14 cellular contexts compared by ENCODE assay signal in genomic region chr1:207833381-207833780, GRCh38.
DNase-seq lines count a peak whose midpoint lies in the region; ATAC-seq and TF ChIP-seq lines count a peak whose summit lies in the region.
"Had no signal": no experiment of that assay in that cellular context is flagged by ENCODE, and none has a peak within 500 bp of the region (broad histone marks: within the 10 kb centered on the region; RNA-seq: fewer than 3 reads in every experiment).

No MANE protein-coding gene starts in this region.

- H3K9me3 ChIP-seq in esophagus muscularis mucosa (no peaks in the 10 kb centered on the region), stomach smooth muscle (ENCODE audit: control insufficient read depth in 2 of 2, low read length in 2 of 2) (no peaks in the 10 kb centered on the region)

- TF ChIP-seq EP300 in esophagus muscularis mucosa (IDR thresholded peaks at IDR 0.05) = no peak

- H3K27ac ChIP-seq in esophagus muscularis mucosa (replicated peaks in 1 of 4) (peak overlapping the region; percentile 45 to 99 (median 78)), stomach smooth muscle (ENCODE audit: low read length) (peak overlapping the region; percentile 41)

- ATAC-seq in GM21381 (IDR thresholded peaks at IDR 0.05; ENCODE audit: unreplicated experiment) (no peak), HG02970 (IDR thresholded peaks at IDR 0.05; ENCODE audit: low FRiP score, unreplicated experiment) (no peak)
- ATAC-seq: activated CD4-positive, CD25-positive, alpha-beta regulatory T cell treated with anti-CD3 and anti-CD28 coated beads, Interleukin-2, amount 50 U/mL, for 24 hours had no signal

- peaks cover 9% of the 10 kb centered on the region for H3K36me3 Mint-ChIP-seq in activated naive CD4-positive, alpha-beta T cell treated with anti-CD3 and anti-CD28 coated beads for 36 hours (ENCODE audit: low read depth)

- H3K4me3 ChIP-seq in esophagus muscularis mucosa = no peak overlapping the region
- H3K4me3 ChIP-seq in stomach smooth muscle (ENCODE audit: low read length in 2 of 2) = no peak overlapping the region

- no peak for TF ChIP-seq CTCF in esophagus muscularis mucosa (IDR thresholded peaks at IDR 0.05)

- H3K4me1 ChIP-seq in esophagus muscularis mucosa (peaks cover 95 to 99% (median 97%) of the 10 kb centered on the region in 4 donors), stomach smooth muscle (ENCODE audit: control insufficient read depth, insufficient read depth, low read length) (peaks cover 58% of the 10 kb centered on the region)

- no peaks in the 10 kb centered on the region for H3K9me3 Mint-ChIP-seq in activated naive CD4-positive, alpha-beta T cell treated with anti-CD3 and anti-CD28 coated beads for 36 hours
- H3K9me3 Mint-ChIP-seq: H9 had no signal

- TF ChIP-seq POLR2A in esophagus muscularis mucosa (IDR thresholded peaks at IDR 0.05; ENCODE audit: low read depth) = no peak

- no peaks in the 10 kb centered on the region for H3K27me3 Mint-ChIP-seq in activated naive CD4-positive, alpha-beta T cell treated with anti-CD3 and anti-CD28 coated beads for 36 hours (ENCODE audit: low read depth)

- DNase-seq in activated naive CD4-positive, alpha-beta T cell treated with anti-CD3 and anti-CD28 coated beads for 36 hours = no peak
- no peak for DNase-seq in activated naive CD4-positive, alpha-beta T cell treated with anti-CD3 and anti-CD28 coated beads, Interleukin-2, amount 50 U/mL, for 16 hours
- peak; percentile 17 for DNase-seq in OCI-M1 (lab: John Stamatoyannopoulos, UW)
- no peak for DNase-seq in esophagus muscularis mucosa (ENCODE audit: extremely low spot score)
- DNase-seq in inferior parietal cortex (ENCODE audit: extremely low spot score) = no peak
- DNase-seq: AML-193, H9, NCI-H1694, NCI-H748 treated with DMSO at 0.1 percent for 48 hours, SIG-M5 had no signal

- peaks cover 98% of the 10 kb centered on the region for H3K4me1 Mint-ChIP-seq in activated naive CD4-positive, alpha-beta T cell treated with anti-CD3 and anti-CD28 coated beads for 36 hours (ENCODE audit: low read depth)

- no peak overlapping the region for H3K9ac ChIP-seq in stomach smooth muscle (ENCODE audit: low read length in 2 of 2)

- H3K27me3 ChIP-seq in esophagus muscularis mucosa (no peaks in the 10 kb centered on the region), stomach smooth muscle (ENCODE audit: control insufficient read depth in 1 of 2, insufficient read depth in 2 of 2, low read length in 2 of 2) (no peaks in the 10 kb centered on the region)

- H3K4me3 Mint-ChIP-seq in activated naive CD4-positive, alpha-beta T cell treated with anti-CD3 and anti-CD28 coated beads for 36 hours = no peak overlapping the region
- H3K4me3 Mint-ChIP-seq: H9 had no signal

- intact Hi-C loops in activated naive CD4-positive, alpha-beta T cell treated with anti-CD3 and anti-CD28 coated beads for 36 hours (cut with micrococcal nuclease) = no loop called here
- intact Hi-C loops in esophagus muscularis mucosa (cut with DNase I) = loop anchor here (5.0 kb wide), 1 partner anchor 129 kb away; no protein-coding TSS in a partner anchor

- peak overlapping the region; percentile 83 for H3K27ac Mint-ChIP-seq in activated naive CD4-positive, alpha-beta T cell treated with anti-CD3 and anti-CD28 coated beads for 36 hours
- H3K27ac Mint-ChIP-seq: H9 had no signal

- CTCF ChIA-PET in activated naive CD4-positive, alpha-beta T cell treated with anti-CD3 and anti-CD28 coated beads for 36 hours (lab: Charles Lee) = interaction anchor here (1.9 to 15.6 kb wide), 4 partner anchors 9 to 130 kb away, joined by 6 to 342 read pairs (median 12); no protein-coding TSS in a partner anchor

- WGBS in esophagus muscularis mucosa = 77% methylated on average over 6 of the region's 6 CpGs

- peaks cover 0 to 4% (median 0%) of the 10 kb centered on the region in 4 donors for H3K36me3 ChIP-seq in esophagus muscularis mucosa
- peaks cover 0 to 3% of the 10 kb centered on the region in 2 donors for H3K36me3 ChIP-seq in stomach smooth muscle (ENCODE audit: control insufficient read depth in 2 of 2, insufficient read depth in 2 of 2, low read length in 2 of 2)
